20 cellular contexts compared by ENCODE assay signal in the genomic region with DNA sequence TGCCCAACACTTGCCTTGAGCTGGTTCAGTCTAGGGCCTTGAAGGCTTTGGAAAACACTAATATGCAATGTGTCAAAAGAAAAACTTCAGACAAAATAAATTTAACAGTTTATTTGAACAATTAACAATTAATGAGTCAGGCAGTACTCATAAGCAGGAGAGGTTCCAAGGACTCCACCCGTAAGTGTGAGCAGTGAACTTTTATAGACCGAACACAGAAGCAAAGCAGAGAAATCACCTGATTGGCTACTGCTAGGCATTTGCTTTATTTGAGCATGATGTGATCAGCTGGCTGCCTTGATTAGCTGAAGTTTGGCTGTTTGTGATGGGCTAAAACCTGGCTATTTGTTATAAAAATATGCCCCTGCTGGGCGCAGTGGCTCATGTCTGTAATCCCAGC. TPM values are rescaled to one million over a fixed set of nuclear protein-coding genes. Genes with fewer than 3 reads are reported as not detected.
DNase-seq lines count a peak whose midpoint lies in the region; ATAC-seq, FAIRE-seq and TF ChIP-seq lines count a peak whose summit lies in the region.
"Had no signal": no experiment of that assay in that cellular context is flagged by ENCODE, and none has a peak within 500 bp of the region (broad histone marks: within the 10 kb centered on the region; RNA-seq: fewer than 3 reads in every experiment).

No MANE protein-coding gene starts in this region.

- no peak for FAIRE-seq in RCC 7860 (lab: Jason Lieb, UNC)

- TF ChIP-seq CTCF in RWPE1 (conservative IDR thresholded peaks at IDR 0.05; ENCODE audit: low read depth), result no peak
- TF ChIP-seq CTCF in fibroblast of lung (conservative IDR thresholded peaks at IDR 0.05 in 1 of 2, IDR thresholded peaks at IDR 0.05 in 1 of 2; ENCODE audit: low read depth in 1 of 2, low read length in 2 of 2), result no peak

- H3K27ac ChIP-seq in RWPE1 (peak overlapping the region; percentile 76), fibroblast of lung (ENCODE audit: insufficient read depth, low read length) (no peak overlapping the region)
- H3K27ac ChIP-seq: BLaER1, coronary artery, testis, WERI-Rb-1 had no signal

- no peak for ATAC-seq in GM21360 (IDR thresholded peaks at IDR 0.05; ENCODE audit: unreplicated experiment)

- no peaks in the 10 kb centered on the region for H3K27me3 ChIP-seq in fibroblast of lung (ENCODE audit: control insufficient read depth, insufficient read depth, low read length)
- H3K27me3 ChIP-seq: BLaER1, testis had no signal

- H3K9me3 ChIP-seq in fibroblast of lung (ENCODE audit: control insufficient read depth, insufficient read depth, low read depth, low read length), result no peaks in the 10 kb centered on the region
- H3K9me3 ChIP-seq: BLaER1, testis had no signal

- POLR2A ChIA-PET in RWPE1 (lab: Yijun Ruan, JAX; ENCODE audit: low non-redundant PET), result no interaction called here

- no peaks in the 10 kb centered on the region for H4K20me1 ChIP-seq in fibroblast of lung (ENCODE audit: control insufficient read depth, extremely low read depth, insufficient read depth, low read length)
- H4K20me1 ChIP-seq: BLaER1 had no signal

- no peak overlapping the region for H3K9ac ChIP-seq in fibroblast of lung (ENCODE audit: insufficient read depth, low read length)
- H3K9ac ChIP-seq: BLaER1 had no signal

- H3K4me2 ChIP-seq in fibroblast of lung (ENCODE audit: extremely low read depth, insufficient read depth, low read length), result no peak overlapping the region
- H3K4me2 ChIP-seq: BLaER1 had no signal

- H3K79me2 ChIP-seq in fibroblast of lung (ENCODE audit: control insufficient read depth, insufficient read depth, low read length), result no peaks in the 10 kb centered on the region

- no peak overlapping the region for H3K4me3 ChIP-seq in fibroblast of lung (replicated peaks in 1 of 4; ENCODE audit: control extremely low read depth in 1 of 4, insufficient read depth in 1 of 4, low read depth in 3 of 4, low read length in 4 of 4)
- H3K4me3 ChIP-seq: BLaER1, coronary artery, testis had no signal

- no peak overlapping the region for H2AFZ ChIP-seq in fibroblast of lung (ENCODE audit: low read length)

- no peaks in the 10 kb centered on the region for H3K4me1 ChIP-seq in fibroblast of lung (ENCODE audit: control insufficient read depth, extremely low read depth, insufficient read depth, low read length)
- H3K4me1 ChIP-seq: testis had no signal

- DNase-seq in GM03348 (ENCODE audit: low spot score) (peak; percentile 38), RWPE1 (ENCODE audit: low spot score) (peak; percentile 61), fibroblast of lung (ENCODE audit: low read depth in 2 of 2) (peak; percentile 67 to 69), pulmonary artery endothelial cell (ENCODE audit: low read depth, low spot score) (peak; percentile 30), activated gamma-delta T cell treated with Interleukin-2 at 50 U/mL for 16 hours (no peak), RCC 7860 (ENCODE audit: low spot score) (no peak)
- DNase-seq in stimulated activated CD4-positive, alpha-beta T cell treated with anti-CD3 and anti-CD28 coated beads, Interleukin-2, amount 100 ng/mL, for 24 hours, result no peak
- DNase-seq: DMS153; foreskin melanocyte; NCI-H187; NCI-H526; OCI-M1; retina; stimulated activated CD4-positive, alpha-beta T cell treated with anti-CD3 and anti-CD28 coated beads, Interleukin-1b, Interleukin-23, amount 100 ng/mL, for 48 hours; SW 1271; testis; WERI-Rb-1 had no signal

- CTCF ChIA-PET in RWPE1 (lab: Yijun Ruan, JAX), result no interaction called here

- H3K36me3 ChIP-seq in fibroblast of lung (ENCODE audit: control insufficient read depth, insufficient read depth, low read length), result no peaks in the 10 kb centered on the region
- H3K36me3 ChIP-seq: BLaER1, WERI-Rb-1 had no signal

RNA-seq across cellular contexts. Expression of gene TBC1D8, which starts 49.5 kb away (rescaled TPM):
- 3.3 and 3.8 TPM in 2 replicates for total RNA-seq in fibroblast of lung
- polyA plus RNA-seq in fibroblast of lung, result 5.4 and 5.5 TPM in 2 replicates
- polyA plus RNA-seq in fibroblast of lung (2012), result 4.0 and 4.1 TPM in 2 replicates
- 5.1 and 14.5 TPM in 2 replicates for polyA minus RNA-seq in fibroblast of lung (ENCODE audit: low replicate concordance)
- 43.1 and 52.5 TPM in 2 replicates for total RNA-seq in pulmonary artery endothelial cell

RNA-seq across cellular contexts. Expression of gene CNOT11, which starts 52.0 kb away (rescaled TPM):
- total RNA-seq in fibroblast of lung (15.2 and 16.3 TPM in 2 replicates), pulmonary artery endothelial cell (24.7 and 27.0 TPM in 2 replicates)
- 53.1 and 71.6 TPM in 2 replicates for polyA plus RNA-seq in fibroblast of lung
- 22.6 and 26.6 TPM in 2 replicates for polyA plus RNA-seq in fibroblast of lung (2012)
- polyA minus RNA-seq in fibroblast of lung (ENCODE audit: low replicate concordance), result 24.1 and 24.5 TPM in 2 replicates

Comparison
In these comparisons a context has a peak if more than half of its experiments do, and no peak if none do; other contexts are left out.
1. DNase-seq: peak in GM03348 (single experiment), RWPE1 (single experiment), fibroblast of lung (2 of 2) and pulmonary artery endothelial cell (single experiment); none in activated gamma-delta T cell treated with Interleukin-2 at 50 U/mL for 16 hours (single experiment), stimulated activated CD4-positive, alpha-beta T cell treated with anti-CD3 and anti-CD28 coated beads, Interleukin-2, amount 100 ng/mL, for 24 hours (0 of 2) and RCC 7860 (single experiment).